In the genomic region with DNA sequence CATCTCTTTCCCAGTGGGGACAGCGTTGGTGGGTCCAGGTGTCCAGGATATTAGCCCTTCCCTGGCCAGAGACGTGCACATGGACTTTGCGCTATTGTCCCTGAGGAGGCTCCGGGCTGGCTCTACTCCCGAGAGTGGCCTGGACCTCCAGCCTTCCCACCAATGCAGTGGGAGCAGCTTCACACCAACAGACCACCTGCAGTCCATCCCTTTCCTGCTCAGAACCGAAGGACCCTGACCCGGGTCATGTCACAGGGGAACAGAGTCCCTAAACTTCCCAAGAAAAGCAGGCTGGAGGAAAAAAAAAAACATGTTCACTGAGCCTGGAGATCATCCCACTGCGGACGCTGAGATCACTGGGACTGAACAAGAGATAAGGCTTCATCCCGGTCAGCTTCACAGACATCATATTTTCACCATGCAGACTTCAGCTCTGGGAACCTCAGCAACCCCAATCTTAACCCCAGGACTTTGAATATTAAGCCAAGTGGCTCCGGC, we compare ENCODE assay signal across 18 cellular contexts. TPM values are rescaled to one million over a fixed set of nuclear protein-coding genes. Genes with fewer than 3 reads are reported as not detected.
DNase-seq lines count a peak whose midpoint lies in the region; ATAC-seq, FAIRE-seq and TF ChIP-seq lines count a peak whose summit lies in the region.
"Had no signal": no experiment of that assay in that cellular context is flagged by ENCODE, and none has a peak within 500 bp of the region (broad histone marks: within the 10 kb centered on the region; RNA-seq: fewer than 3 reads in every experiment).

No MANE protein-coding gene starts in this region.

- ATAC-seq in IMR-90 (ENCODE audit: low read depth) (no peak), left lobe of liver (peak; percentile 51), pancreas (no peak), GM21825 (IDR thresholded peaks at IDR 0.05; ENCODE audit: unreplicated experiment) (no peak)
- ATAC-seq: stimulated activated naive CD8-positive, alpha-beta T cell treated with anti-CD3 and anti-CD28 coated beads, Interleukin-15, amount 100 ng/mL, for 72 hours had no signal

- peaks cover 11% of the 10 kb centered on the region for H3K36me3 ChIP-seq in IMR-90 (ENCODE audit: control insufficient read depth, insufficient read depth, low read length)
- peaks cover 0 to 20% (median under 1%) of the 10 kb centered on the region in 4 experiments; a peak in 2 of 8 replicates for H3K36me3 ChIP-seq in H1 (ENCODE audit: control insufficient read depth in 2 of 4, insufficient read depth in 4 of 4, low read length in 3 of 4)
- H3K36me3 ChIP-seq in stomach, result peaks cover 6 to 19% (median 15%) of the 10 kb centered on the region in 4 donors
- no peaks in the 10 kb centered on the region for H3K36me3 ChIP-seq in pancreas

- in situ Hi-C loops in IMR-90 (cut with MboI; ENCODE audit: low sequenced_read_pairs), result no loop called here

- BruUV-seq in IMR-90 (replicated peaks; lab: Mats Ljungman, UMichigan), result no TSS peak

- POLR2A ChIA-PET in IMR-90 (lab: Charles Lee; ENCODE audit: unreplicated experiment), result no interaction called here
- POLR2A ChIA-PET in H1 (lab: Charles Lee; ENCODE audit: partially characterized antibody), result interaction anchor here (0.7 to 42.1 kb wide), 8 partner anchors 10 to 41 kb away, joined by 3 to 1191 read pairs (median 6); a partner anchor contains a TSS

- H3K23ac ChIP-seq in IMR-90 (ENCODE audit: low read depth, low read length) (no peak overlapping the region), H1 (ENCODE audit: insufficient read length) (no peak overlapping the region)

- H3K4me3 ChIP-seq in IMR-90 (ENCODE audit: insufficient read depth, low read depth, low read length), result no peak overlapping the region
- H3K4me3 ChIP-seq in H1 (ENCODE audit: extremely low read depth in 1 of 4, insufficient read depth in 2 of 4, low read depth in 3 of 4, low read length in 4 of 4), result no peak overlapping the region
- no peak overlapping the region for H3K4me3 ChIP-seq in stomach
- no peak overlapping the region for H3K4me3 ChIP-seq in pancreas
- H3K4me3 ChIP-seq: SJSA1 had no signal

- intact Hi-C loops in IMR-90 (cut with micrococcal nuclease), result no loop called here
- intact Hi-C loops in stomach (cut with DNase I; ENCODE audit: low total_unique reads), result no loop called here
- intact Hi-C loops in pancreas (cut with DNase I), result no loop called here

- H3K4ac ChIP-seq in IMR-90 (ENCODE audit: low read depth, low read length), result peak overlapping the region; percentile 23; the same call in 1 of the 2 replicates
- no peak overlapping the region for H3K4ac ChIP-seq in H1 (replicated peaks; ENCODE audit: insufficient read length, low read depth, low read length)

- peak overlapping the region; percentile 30; the same call in 1 of the 2 replicates for H2BK20ac ChIP-seq in IMR-90 (ENCODE audit: low read depth, low read length)
- H2BK20ac ChIP-seq in H1 (ENCODE audit: low read length), result no peak overlapping the region

- H3K4me2 ChIP-seq in IMR-90 (ENCODE audit: low read depth, low read length), result no peak overlapping the region
- no peak overlapping the region for H3K4me2 ChIP-seq in H1 (ENCODE audit: insufficient read depth in 1 of 2, low read depth in 2 of 2, low read length in 2 of 2)

- H2BK120ac ChIP-seq in IMR-90 (ENCODE audit: low read depth, low read length) (no peak overlapping the region), H1 (replicated peaks; ENCODE audit: low read depth, low read length) (no peak overlapping the region)

- H3K9ac ChIP-seq in IMR-90 (ENCODE audit: low read depth, low read length) (no peak overlapping the region), H1 (replicated peaks in 1 of 4; ENCODE audit: extremely low read depth in 1 of 4, low read depth in 3 of 4, low read length in 3 of 4) (peak overlapping the region in 1 of 4 experiments; percentile 10; a peak in 1 of 7 replicates)

- H4K5ac ChIP-seq in IMR-90 (ENCODE audit: low read depth, low read length), result peak overlapping the region; percentile 30; the same call in 1 of the 2 replicates
- H4K5ac ChIP-seq in H1 (ENCODE audit: insufficient read length, low read depth, low read length), result peak overlapping the region; percentile 12

- H2AK9ac ChIP-seq in IMR-90 (replicated peaks; ENCODE audit: low read depth, low read length, poor library complexity), result no peak overlapping the region

- CTCF ChIA-PET in IMR-90 (lab: Yijun Ruan, JAX), result no interaction called here
- CTCF ChIA-PET in H1 (lab: Charles Lee; ENCODE audit: partially characterized antibody), result interaction anchor here (0.6 to 1.2 kb wide), 5 partner anchors 9 to 338 kb away, joined by 3 to 6 read pairs (median 5); a partner anchor contains a TSS

- H4K8ac ChIP-seq in IMR-90 (ENCODE audit: low read depth in 2 of 2, low read length in 2 of 2) (no peak overlapping the region), H1 (ENCODE audit: extremely low read depth, insufficient read depth, low read length) (peak overlapping the region; percentile 8)

- TF ChIP-seq CTCF in IMR-90 (conservative IDR thresholded peaks at IDR 0.05; ENCODE audit: low read depth, low read length), result no peak
- TF ChIP-seq CTCF in H1 (IDR thresholded peaks at IDR 0.05; ENCODE audit: control extremely low read depth in 1 of 3, insufficient read depth in 1 of 3, low read depth in 1 of 3, low read length in 3 of 3), result no peak
- no peak for TF ChIP-seq CTCF in stomach (IDR thresholded peaks at IDR 0.05)
- no peak for TF ChIP-seq CTCF in pancreas (IDR thresholded peaks at IDR 0.05)

- H2AFZ ChIP-seq in IMR-90 (replicated peaks; ENCODE audit: low read length, poor library complexity), result no peak overlapping the region
- H2AFZ ChIP-seq in H1 (ENCODE audit: low read length), result no peak overlapping the region

- H3K4me1 ChIP-seq in IMR-90 (ENCODE audit: control insufficient read depth, insufficient read depth, low read length) (peaks cover 13% of the 10 kb centered on the region; the same call in 1 of the 2 replicates), H1 (replicated peaks in 1 of 4; ENCODE audit: control insufficient read depth in 3 of 4, insufficient read depth in 4 of 4, low read length in 3 of 4) (peaks cover 5 to 23% (median 14%) of the 10 kb centered on the region in 4 experiments; a peak in 6 of 7 replicates), stomach (peaks cover 44 to 91% (median 71%) of the 10 kb centered on the region in 4 donors), pancreas (peaks cover 0 to 8% (median 2%) of the 10 kb centered on the region in 3 donors)

- H2BK15ac ChIP-seq in IMR-90 (ENCODE audit: low read depth, low read length) (0 out of 3 replicates have a peak overlapping the region, but pooled peaks have one; percentile 23), H1 (ENCODE audit: low read length) (no peak overlapping the region)

- H2AK5ac ChIP-seq in IMR-90 (ENCODE audit: low read depth, low read length), result peak overlapping the region; percentile 60; the same call in 1 of the 2 replicates
- no peak overlapping the region for H2AK5ac ChIP-seq in H1 (ENCODE audit: low read depth, low read length)

- DNase-seq in IMR-90 (no peak), H1 (ENCODE audit: low read depth in 1 of 2, low spot score in 2 of 2) (no peak), left lobe of liver (ENCODE audit: low spot score) (peak; percentile 67), stomach (no peak), pancreas (no peak), dedifferentiated amniotic fluid mesenchymal stem cell (ENCODE audit: extremely low spot score) (no peak), NCI-H1048 (lab: John Stamatoyannopoulos, UW) (no peak)
- DNase-seq: activated CD4-positive, alpha-beta T cell treated with anti-CD3 and anti-CD28 coated beads for 48 hours; AML-193; central memory CD4-positive, alpha-beta T cell; effector memory CD4-positive, alpha-beta T cell; GOT3; NCI-H1694 treated with DMSO at 0.1 percent for 48 hours; NCI-H446; stimulated activated naive CD8-positive, alpha-beta T cell treated with anti-CD3 and anti-CD28 coated beads, Interleukin-15, amount 100 ng/mL, for 72 hours; T-helper 9 cell had no signal

- peaks cover 5% of the 10 kb centered on the region for H3K9me1 ChIP-seq in IMR-90 (ENCODE audit: insufficient read depth, low read length)

- WGBS in IMR-90 (ENCODE audit: extremely low coverage in 2 of 2, insufficient read length in 1 of 2), 2 experiments, result 97% methylated on average over 5 of the region's 11 CpGs; no CpG with 5 or more reads in 1 of the 2 experiments
- 96% methylated on average over 11 of the region's 11 CpGs; no CpG with 5 or more reads in 1 of the 2 experiments for WGBS in H1 (ENCODE audit: extremely low coverage in 1 of 2, insufficient coverage in 1 of 2, insufficient read length in 1 of 2, insufficient replicate concordance in 2 of 2, low coverage in 1 of 2, low lambda C conversion rate in 2 of 2, missing lambda C conversion rate in 1 of 2), 2 experiments
- 77 to 87% (median 80%) methylated on average over 7 to 11 of the region's 11 CpGs for WGBS in stomach, 5 donors
- WGBS in pancreas, 2 donors, result 80 to 81% methylated on average over 11 of the region's 11 CpGs

- no peaks in the 10 kb centered on the region for H4K20me1 ChIP-seq in IMR-90 (ENCODE audit: insufficient read depth, low read length)
- peaks cover 11 to 34% of the 10 kb centered on the region in 2 experiments for H4K20me1 ChIP-seq in H1 (replicated peaks in 1 of 2; ENCODE audit: control insufficient read depth in 1 of 2, insufficient read depth in 2 of 2, low read length in 2 of 2)

- H2BK5ac ChIP-seq in IMR-90 (ENCODE audit: low read depth, low read length, poor library complexity, severe bottlenecking) (no peak overlapping the region), H1 (ENCODE audit: low read depth, low read length) (peak overlapping the region; percentile 52; the same call in 1 of the 2 replicates)

- H3K79me2 ChIP-seq in H1 (ENCODE audit: control insufficient read depth in 1 of 2, insufficient read depth in 2 of 2, low read length in 2 of 2), result peaks cover 51 to 97% of the 10 kb centered on the region in 2 experiments

- H3K27ac ChIP-seq in IMR-90 (ENCODE audit: insufficient read depth, low read length) (no peak overlapping the region), H1 (ENCODE audit: low read depth, low read length) (peak overlapping the region; percentile 24; the same call in 1 of the 2 replicates), stomach (peak overlapping the region in 4 of 5 donors; percentile 47 to 97 (median 92)), pancreas (no peak overlapping the region)
- H3K27ac ChIP-seq: SJSA1 had no signal

- H2BK12ac ChIP-seq in H1 (ENCODE audit: low read depth, low read length), result no peak overlapping the region

- H3K23me2 ChIP-seq in H1 (ENCODE audit: low read depth, low read length), result no peaks in the 10 kb centered on the region

- FAIRE-seq in H1 (lab: Jason Lieb, UNC) (no peak), pancreas (lab: Jason Lieb, UNC) (no peak)

- H3K79me1 ChIP-seq in IMR-90 (ENCODE audit: low read depth in 1 of 2, low read length in 2 of 2) (peaks cover 33 to 77% of the 10 kb centered on the region in 2 experiments), H1 (ENCODE audit: low read depth, low read length) (peaks cover 11% of the 10 kb centered on the region)

- TF ChIP-seq RAD21 in IMR-90 (IDR thresholded peaks at IDR 0.05; ENCODE audit: low read length), result no peak
- TF ChIP-seq RAD21 in H1 (IDR thresholded peaks at IDR 0.05 in 1 of 2, conservative IDR thresholded peaks at IDR 0.05 in 1 of 2; ENCODE audit: low read depth in 2 of 2, low read length in 2 of 2), result no peak

- no peak overlapping the region for H3K18ac ChIP-seq in IMR-90 (ENCODE audit: low read depth, low read length)
- H3K18ac ChIP-seq in H1 (ENCODE audit: extremely low read depth, low read length), result peak overlapping the region; percentile 25; the same call in 1 of the 2 replicates

- H4K91ac ChIP-seq in IMR-90 (ENCODE audit: insufficient read depth, low read depth, low read length), result no peak overlapping the region
- no peak overlapping the region for H4K91ac ChIP-seq in H1 (replicated peaks; ENCODE audit: insufficient read length, low read length)

- dilution Hi-C loops in IMR-90 (cut with HindIII; ENCODE audit: low sequenced_read_pairs, unreplicated experiment), result no loop called here

- TF ChIP-seq EP300 in H1 (IDR thresholded peaks at IDR 0.05; ENCODE audit: borderline replicate concordance in 1 of 2, low read depth in 2 of 2, low read length in 2 of 2) (no peak), stomach (IDR thresholded peaks at IDR 0.05) (no peak)

- H3K56ac ChIP-seq in IMR-90 (ENCODE audit: extremely low read depth, insufficient read depth, low read length) (no peak overlapping the region), H1 (replicated peaks; ENCODE audit: insufficient read length, low read depth, low read length) (no peak overlapping the region)

- TF ChIP-seq POLR2A in IMR-90 (IDR thresholded peaks at IDR 0.05; ENCODE audit: low read depth, low read length) (no peak), H1 (IDR thresholded peaks at IDR 0.05; ENCODE audit: control extremely low read depth in 1 of 2, low read depth in 2 of 2, low read length in 2 of 2) (no peak), stomach (IDR thresholded peaks at IDR 0.05) (no peak)

- no peaks in the 10 kb centered on the region for H3K9me3 ChIP-seq in IMR-90 (ENCODE audit: control insufficient read depth, insufficient read depth, low read length)
- no peaks in the 10 kb centered on the region for H3K9me3 ChIP-seq in H1 (ENCODE audit: insufficient read depth in 2 of 2, low read depth in 1 of 2, low read length in 1 of 2)
- H3K9me3 ChIP-seq in stomach, result no peaks in the 10 kb centered on the region
- H3K9me3 ChIP-seq in pancreas, result no peaks in the 10 kb centered on the region
- H3K9me3 ChIP-seq: SJSA1 had no signal

- H3K27me3 ChIP-seq in IMR-90 (ENCODE audit: control insufficient read depth, insufficient read depth, low read length) (no peaks in the 10 kb centered on the region), H1 (replicated peaks in 1 of 4; ENCODE audit: control insufficient read depth in 3 of 4, extremely low read depth in 1 of 4, insufficient read depth in 3 of 4, low read length in 3 of 4) (no peaks in the 10 kb centered on the region), stomach (no peaks in the 10 kb centered on the region), pancreas (no peaks in the 10 kb centered on the region)
- H3K27me3 ChIP-seq: SJSA1 had no signal

- H3K14ac ChIP-seq in IMR-90 (replicated peaks; ENCODE audit: low read depth, low read length) (no peak overlapping the region), H1 (ENCODE audit: insufficient read length) (no peak overlapping the region)

RNA-seq across cellular contexts. Expression of a gene that starts 18.3 kb away (rescaled TPM):
- total RNA-seq in IMR-90 (2012; rRNA removed), result 23.6 and 24.0 TPM in 2 replicates
- 28.2 and 28.3 TPM in 2 replicates for polyA plus RNA-seq in IMR-90 (2012; rRNA removed)
- polyA plus RNA-seq in IMR-90 (2012; cell fraction: cytosol; rRNA removed), result 12.6 and 14.1 TPM in 2 replicates
- 43.6 and 72.5 TPM in 2 replicates for polyA plus RNA-seq in IMR-90 (2012; cell fraction: nucleus; rRNA removed; ENCODE audit: low replicate concordance)
- total RNA-seq in H1 (2021; fragmentation: NEBNext Ultra II Directional; extraction: Animal tissue kit (Norgen Biotek cat#: 25700)), result 163 TPM in 2 replicates
- polyA plus RNA-seq in H1 (2011; rRNA removed), result 50.5 and 58.5 TPM in 2 replicates
- polyA plus RNA-seq in H1 (2011; cell fraction: cytosol; rRNA removed), result 66.1 TPM
- 123 TPM for polyA plus RNA-seq in H1 (2011; cell fraction: nucleus; rRNA removed)
- polyA plus RNA-seq in H1 (2012, experiment 1 of 2), result 71.7 to 113 TPM (median 77.5 TPM) in 4 replicates
- 9.8 TPM for polyA plus RNA-seq in H1 (2012, experiment 2 of 2)
- 70.7 TPM for polyA plus RNA-seq in H1 (2013, experiment 1 of 2)
- polyA plus RNA-seq in H1 (2013, experiment 2 of 2), result 69.6 TPM
- 67.9 and 102 TPM in 2 replicates for polyA minus RNA-seq in H1 (2011; rRNA and poly(A)+ RNA removed)
- 53.2 TPM for polyA minus RNA-seq in H1 (2011; cell fraction: cytosol; rRNA and poly(A)+ RNA removed)
- polyA minus RNA-seq in H1 (2011; cell fraction: nucleus; rRNA and poly(A)+ RNA removed), result 91.2 TPM
- 13.8 TPM for total RNA-seq in left lobe of liver
- 10 to 100 TPM; 25.9 to 82.6 (median 54.3) TPM for total RNA-seq in stomach
- polyA plus RNA-seq in stomach, result 10 to 100 TPM in 2 of 3 donors, 1 to 10 TPM in 1; 9.2 to 13.6 (median 12.7) TPM
- 10 to 100 TPM; 11.3 to 25.6 (median 18.5) TPM for total RNA-seq in pancreas
- 10 to 100 TPM; 10.8 to 13.9 TPM for polyA plus RNA-seq in pancreas

Comparison
In these comparisons a context has a peak if more than half of its experiments do, and no peak if none do; other contexts are left out.
1. H3K27ac ChIP-seq: peak in H1 (single experiment) and stomach (4 of 5); none in IMR-90 (single experiment) and pancreas (0 of 4).